In genomic region chr4:181957088-181957487, GRCh38 we compare ENCODE assay signal across 12 cellular contexts.
DNase-seq lines count a peak whose midpoint lies in the region; ATAC-seq lines count a peak whose summit lies in the region.
"Had no signal": no experiment of that assay in that cellular context is flagged by ENCODE, and none has a peak within 500 bp of the region (broad histone marks: within the 10 kb centered on the region; RNA-seq: fewer than 3 reads in every experiment).

No MANE protein-coding gene starts in this region.

- no peaks in the 10 kb centered on the region for H3K9me3 ChIP-seq in Karpas-422 (ENCODE audit: low read length)

- H4K20me1 ChIP-seq in Karpas-422 (ENCODE audit: insufficient read depth, low read depth, low read length), result no peaks in the 10 kb centered on the region

- DNase-seq in HS-5 (ENCODE audit: low read depth) (peak; percentile 69), T47D (ENCODE audit: low read depth in 1 of 2, low spot score in 1 of 2) (peak; percentile 7 to 98), left kidney (ENCODE audit: low read depth, low spot score) (peak; percentile 90), Karpas-422 (no peak)
- DNase-seq in effector CD4-positive, alpha-beta T cell, result no peak
- DNase-seq: AML-193; naive thymus-derived CD4-positive, alpha-beta T cell; NCI-H146; stimulated activated CD4-positive, alpha-beta T cell treated with anti-CD3 and anti-CD28 coated beads, Interleukin-4, amount 100 ng/mL, for 1 hour had no signal

- H3K4me3 ChIP-seq in ACC112 (ENCODE audit: low read depth, low read length) (0 out of 2 replicates have a peak overlapping the region, but pooled peaks have one; percentile 17), Karpas-422 (ENCODE audit: low read length) (no peak overlapping the region)

- no peak overlapping the region for H3K9ac ChIP-seq in Karpas-422 (ENCODE audit: low read length)

- H3K27me3 ChIP-seq in ACC112 (ENCODE audit: insufficient read depth, low read length) (no peaks in the 10 kb centered on the region), Karpas-422 (ENCODE audit: low read length) (no peaks in the 10 kb centered on the region)

- H3K36me3 ChIP-seq in ACC112 (ENCODE audit: insufficient read depth, low read length) (no peaks in the 10 kb centered on the region), Karpas-422 (ENCODE audit: insufficient read depth, low read length) (no peaks in the 10 kb centered on the region)

- no peaks in the 10 kb centered on the region for H3K9me2 ChIP-seq in Karpas-422 (replicated peaks; ENCODE audit: insufficient read depth, low read length)

- H3K4me2 ChIP-seq in Karpas-422 (ENCODE audit: low read depth, low read length, poor library complexity, severe bottlenecking), result no peak overlapping the region

- in situ Hi-C loops in T47D (cut with HindIII; ENCODE audit: low pct_unique_long_range_greater_than_20kb, low sequenced_read_pairs), result no loop called here

- no peaks in the 10 kb centered on the region for H3K79me2 ChIP-seq in ACC112 (ENCODE audit: control insufficient read depth, insufficient read depth, low read length, unreplicated experiment)
- H3K79me2 ChIP-seq in Karpas-422 (ENCODE audit: low read length), result no peaks in the 10 kb centered on the region

- ATAC-seq in HG02623 (IDR thresholded peaks at IDR 0.05; ENCODE audit: unreplicated experiment), result no peak
- no peak for ATAC-seq in activated CD4-positive, CD25-positive, alpha-beta regulatory T cell treated with anti-CD3 and anti-CD28 coated beads, Interleukin-2, amount 50 U/mL, for 24 hours
- ATAC-seq: naive thymus-derived CD4-positive, alpha-beta T cell had no signal

- H3K27ac ChIP-seq in ACC112 (ENCODE audit: low read depth, low read length) (peak overlapping the region; percentile 84), Karpas-422 (ENCODE audit: low read length) (no peak overlapping the region)

- H3K4me1 ChIP-seq in ACC112 (ENCODE audit: control insufficient read depth, insufficient read depth, low read length, unreplicated experiment), result peaks cover 60% of the 10 kb centered on the region
- H3K4me1 ChIP-seq in Karpas-422 (ENCODE audit: low read length), result no peaks in the 10 kb centered on the region

- H2AFZ ChIP-seq in ACC112 (ENCODE audit: low read length, unreplicated experiment) (peak overlapping the region; percentile 31), Karpas-422 (ENCODE audit: low read length) (no peak overlapping the region)

Comparison
In these comparisons a context has a peak if more than half of its experiments do, and no peak if none do; other contexts are left out.
1. DNase-seq: peak in HS-5 (single experiment), T47D (2 of 2) and left kidney (single experiment); none in effector CD4-positive, alpha-beta T cell (single experiment) and Karpas-422 (single experiment).